In the genomic region with DNA sequence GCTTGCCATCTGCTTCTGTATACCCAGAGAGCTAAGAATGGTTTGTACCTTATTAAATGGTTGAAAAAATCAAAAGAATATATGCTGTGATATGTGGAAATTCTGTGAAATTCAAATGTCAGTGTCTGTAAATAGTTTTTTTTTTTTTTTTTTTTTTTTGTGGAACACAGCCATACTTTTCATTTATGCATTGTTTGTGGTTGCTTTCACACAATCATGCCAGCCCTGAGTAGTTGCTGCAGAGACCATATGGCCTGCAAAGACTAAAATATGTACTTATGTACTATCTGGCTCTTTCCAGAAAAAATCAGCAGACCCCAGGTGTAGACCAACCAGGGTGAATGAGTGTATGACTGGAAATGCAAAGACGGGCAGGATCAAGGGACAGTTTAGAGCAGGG, we compare ENCODE assay signal across 17 cellular contexts.
DNase-seq lines count a peak whose midpoint lies in the region; ATAC-seq and TF ChIP-seq lines count a peak whose summit lies in the region.
"Had no signal": no experiment of that assay in that cellular context is flagged by ENCODE, and none has a peak within 500 bp of the region (broad histone marks: within the 10 kb centered on the region; RNA-seq: fewer than 3 reads in every experiment).

No MANE protein-coding gene starts in this region.

- peaks cover 18% of the 10 kb centered on the region for H3F3A ChIP-seq in SK-N-SH (replicated peaks; ENCODE audit: insufficient read depth)

- POLR2A ChIA-PET in SK-N-SH (lab: Yijun Ruan, JAX), result no interaction called here
- POLR2A ChIA-PET in Caco-2 (lab: Charles Lee), result no interaction called here

- CTCF ChIA-PET in SK-N-SH (lab: Yijun Ruan, JAX), result interaction anchor here (1.0 to 1.1 kb wide), 2 partner anchors 31 to 32 kb away, joined by 3 read pairs; no protein-coding TSS in a partner anchor
- CTCF ChIA-PET in Caco-2 (lab: Charles Lee), result interaction anchor here (0.6 kb wide), 1 partner anchor 187 kb away, joined by 11 read pairs; no protein-coding TSS in a partner anchor

- no peaks in the 10 kb centered on the region for H3K36me3 Mint-ChIP-seq in Caco-2 (ENCODE audit: insufficient read depth, unreplicated experiment)

- H3K4me1 Mint-ChIP-seq in Caco-2 (ENCODE audit: low read depth, unreplicated experiment), result peaks cover 6% of the 10 kb centered on the region

- H2AFZ ChIP-seq in SK-N-SH (ENCODE audit: low read depth), result no peak overlapping the region

- no peaks in the 10 kb centered on the region for H3K9me2 ChIP-seq in SK-N-SH

- H3K36me3 ChIP-seq in SK-N-SH (replicated peaks in 1 of 2; ENCODE audit: control insufficient read depth in 1 of 2, insufficient read depth in 2 of 2, low read length in 1 of 2) (no peaks in the 10 kb centered on the region), adipocyte (ENCODE audit: control insufficient read depth, insufficient read depth, low read length, severe bottlenecking) (no peaks in the 10 kb centered on the region), Caco-2 (ENCODE audit: control insufficient read depth, insufficient read depth, low read length) (no peaks in the 10 kb centered on the region)
- H3K36me3 ChIP-seq: BLaER1 had no signal

- H3K79me2 ChIP-seq in SK-N-SH (ENCODE audit: insufficient read depth), result peaks cover 62% of the 10 kb centered on the region

- H3K4me3 Mint-ChIP-seq in Caco-2 (ENCODE audit: unreplicated experiment), result no peak overlapping the region

- intact Hi-C loops in Caco-2 (cut with micrococcal nuclease; ENCODE audit: unreplicated experiment), result no loop called here

- ATAC-seq in SK-N-SH treated with all-trans-retinoic acid at 6 μM for 48 hours, result peak; percentile 14; the same call in 2 of the 3 replicates
- ATAC-seq: HepG2 had no signal

- TF ChIP-seq EP300 in SK-N-SH (IDR thresholded peaks at IDR 0.05; ENCODE audit: borderline replicate concordance in 1 of 2, low read depth in 1 of 2, low read length in 1 of 2), result no peak

- no peak for TF ChIP-seq RAD21 in SK-N-SH (IDR thresholded peaks at IDR 0.05; ENCODE audit: low read length)

- no TSS peak for BruUV-seq in Caco-2 (replicated peaks; lab: Mats Ljungman, UMichigan)

- no peak for DNase-seq in SK-N-SH
- peak; percentile 57 for DNase-seq in adipocyte (ENCODE audit: low read depth)
- DNase-seq in fibroblast of peridontal ligament (ENCODE audit: extremely low read depth), result peak; percentile 71
- no peak for DNase-seq in stimulated activated CD4-positive, alpha-beta T cell treated with anti-CD3 and anti-CD28 coated beads, Interleukin-4, amount 100 ng/mL, for 4 hours
- no peak for DNase-seq in Caco-2
- no peak for DNase-seq in putamen (ENCODE audit: low spot score)
- DNase-seq: EL, H7, MM.1S, NCI-H2029, NCI-H510A treated with DMSO at 0.1 percent for 48 hours, SHP77 had no signal

- H3K9me3 Mint-ChIP-seq in Caco-2 (ENCODE audit: unreplicated experiment), result no peaks in the 10 kb centered on the region

- TF ChIP-seq CTCF in SK-N-SH (IDR thresholded peaks at IDR 0.05) (no peak), Caco-2 (IDR thresholded peaks at IDR 0.05; ENCODE audit: insufficient read depth in 1 of 2, low read depth in 1 of 2, low read length in 1 of 2, severe bottlenecking in 1 of 2, unreplicated experiment in 1 of 2) (no peak)

- no peak overlapping the region for H3K4me2 ChIP-seq in SK-N-SH
- H3K4me2 ChIP-seq: BLaER1 had no signal

- peaks cover 0 to 9% of the 10 kb centered on the region in 2 experiments; a peak in 2 of 4 replicates for H3K4me1 ChIP-seq in SK-N-SH (ENCODE audit: control insufficient read depth in 1 of 2, insufficient read depth in 2 of 2, low read depth in 1 of 2, low read length in 1 of 2)
- peaks cover 33% of the 10 kb centered on the region for H3K4me1 ChIP-seq in adipocyte (ENCODE audit: control insufficient read depth, insufficient read depth, low read length)
- H3K4me1 ChIP-seq in Caco-2, result no peaks in the 10 kb centered on the region

- no peak overlapping the region for H3K9ac ChIP-seq in SK-N-SH
- H3K9ac ChIP-seq in adipocyte (ENCODE audit: low read length), result no peak overlapping the region
- H3K9ac ChIP-seq: BLaER1 had no signal

- H3K27ac ChIP-seq in SK-N-SH (ENCODE audit: low read depth in 2 of 2, low read length in 1 of 2) (no peak overlapping the region), temporal lobe (ENCODE audit: low read depth, low read length) (peak overlapping the region; percentile 19)
- H3K27ac ChIP-seq: 22Rv1, BLaER1 had no signal

- H3K27ac Mint-ChIP-seq in Caco-2 (ENCODE audit: unreplicated experiment), result no peak overlapping the region

- H3K4me3 ChIP-seq in SK-N-SH (ENCODE audit: low read depth in 2 of 2, low read length in 1 of 2), result no peak overlapping the region
- no peak overlapping the region for H3K4me3 ChIP-seq in adipocyte (ENCODE audit: low read length)
- no peak overlapping the region for H3K4me3 ChIP-seq in Caco-2 (ENCODE audit: low read depth, low read length)
- H3K4me3 ChIP-seq: BLaER1 had no signal

- H3K27me3 ChIP-seq in SK-N-SH (ENCODE audit: insufficient read depth) (no peaks in the 10 kb centered on the region), adipocyte (replicated peaks; ENCODE audit: control insufficient read depth, insufficient read depth, low read length) (no peaks in the 10 kb centered on the region), Caco-2 (replicated peaks; ENCODE audit: control insufficient read depth, insufficient read depth, low read length) (no peaks in the 10 kb centered on the region)
- H3K27me3 ChIP-seq: BLaER1 had no signal

- H3K9me3 ChIP-seq in SK-N-SH, result no peaks in the 10 kb centered on the region
- no peaks in the 10 kb centered on the region for H3K9me3 ChIP-seq in adipocyte (ENCODE audit: control insufficient read depth, low read length)
- H3K9me3 ChIP-seq in Caco-2, result no peaks in the 10 kb centered on the region

- H4K20me1 ChIP-seq in SK-N-SH (ENCODE audit: insufficient read depth), result no peaks in the 10 kb centered on the region
- H4K20me1 ChIP-seq: BLaER1 had no signal

- H3K27me3 Mint-ChIP-seq in Caco-2 (ENCODE audit: insufficient read depth, unreplicated experiment), result no peaks in the 10 kb centered on the region

- 95% methylated on average over 1 of the region's 1 CpG for WGBS in SK-N-SH (ENCODE audit: low lambda C conversion rate)

TF ChIP-seq in SK-N-SH treated with all-trans-retinoic acid at 6 μM for 48 hours, 23 proteins besides CTCF, POLR2A, EP300 and RAD21 (continues in another document):
- TF ChIP-seq PPARA (CRISPR knock-in tag; IDR thresholded peaks at IDR 0.05; ENCODE audit: borderline replicate concordance), result no peak
- TF ChIP-seq ZC3H10 (CRISPR knock-in tag; IDR thresholded peaks at IDR 0.05), result no peak
- no peak for TF ChIP-seq ESRRG (CRISPR knock-in tag; IDR thresholded peaks at IDR 0.05)
- TF ChIP-seq ISL1 (CRISPR knock-in tag; IDR thresholded peaks at IDR 0.05), result no peak
- no peak for TF ChIP-seq OSR1 (CRISPR knock-in tag; IDR thresholded peaks at IDR 0.05)
- TF ChIP-seq GLIS3 (CRISPR knock-in tag; IDR thresholded peaks at IDR 0.05), result no peak
- TF ChIP-seq, protein P1, sequence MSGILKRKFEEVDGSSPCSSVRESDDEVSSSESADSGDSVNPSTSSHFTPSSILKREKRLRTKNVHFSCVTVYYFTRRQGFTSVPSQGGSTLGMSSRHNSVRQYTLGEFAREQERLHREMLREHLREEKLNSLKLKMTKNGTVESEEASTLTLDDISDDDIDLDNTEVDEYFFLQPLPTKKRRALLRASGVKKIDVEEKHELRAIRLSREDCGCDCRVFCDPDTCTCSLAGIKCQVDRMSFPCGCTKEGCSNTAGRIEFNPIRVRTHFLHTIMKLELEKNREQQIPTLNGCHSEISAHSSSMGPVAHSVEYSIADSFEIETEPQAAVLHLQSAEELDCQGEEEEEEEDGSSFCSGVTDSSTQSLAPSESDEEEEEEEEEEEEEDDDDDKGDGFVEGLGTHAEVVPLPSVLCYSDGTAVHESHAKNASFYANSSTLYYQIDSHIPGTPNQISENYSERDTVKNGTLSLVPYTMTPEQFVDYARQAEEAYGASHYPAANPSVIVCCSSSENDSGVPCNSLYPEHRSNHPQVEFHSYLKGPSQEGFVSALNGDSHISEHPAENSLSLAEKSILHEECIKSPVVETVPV (CRISPR knock-in tag; IDR thresholded peaks at IDR 0.05), result no peak
- TF ChIP-seq ZFP30 (CRISPR knock-in tag; IDR thresholded peaks at IDR 0.05), result no peak
- no peak for TF ChIP-seq BACH2 (CRISPR knock-in tag; IDR thresholded peaks at IDR 0.05; ENCODE audit: borderline replicate concordance)
- TF ChIP-seq ARNTL (CRISPR knock-in tag; IDR thresholded peaks at IDR 0.05; ENCODE audit: borderline replicate concordance, low read depth), result no peak
- no peak for TF ChIP-seq ZFP3 (CRISPR knock-in tag; IDR thresholded peaks at IDR 0.05)
- no peak for TF ChIP-seq ZNF8 (CRISPR knock-in tag; IDR thresholded peaks at IDR 0.05)

TF ChIP-seq in SK-N-SH, 30 proteins besides CTCF, POLR2A, EP300 and RAD21:
- TF ChIP-seq EZH2phosphoT487 (IDR thresholded peaks at IDR 0.05; ENCODE audit: borderline replicate concordance, low read depth), result no peak
- no peak for TF ChIP-seq USF2 (IDR thresholded peaks at IDR 0.05; ENCODE audit: borderline replicate concordance, low read depth, low read length)
- TF ChIP-seq CHD2 (IDR thresholded peaks at IDR 0.05; ENCODE audit: low read length, partially characterized antibody), result no peak
- no peak for TF ChIP-seq IRF3 (IDR thresholded peaks at IDR 0.05; ENCODE audit: low read depth, low read length)
- TF ChIP-seq, protein P2, sequence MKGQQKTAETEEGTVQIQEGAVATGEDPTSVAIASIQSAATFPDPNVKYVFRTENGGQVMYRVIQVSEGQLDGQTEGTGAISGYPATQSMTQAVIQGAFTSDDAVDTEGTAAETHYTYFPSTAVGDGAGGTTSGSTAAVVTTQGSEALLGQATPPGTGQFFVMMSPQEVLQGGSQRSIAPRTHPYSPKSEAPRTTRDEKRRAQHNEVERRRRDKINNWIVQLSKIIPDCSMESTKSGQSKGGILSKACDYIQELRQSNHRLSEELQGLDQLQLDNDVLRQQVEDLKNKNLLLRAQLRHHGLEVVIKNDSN (IDR thresholded peaks at IDR 0.05; ENCODE audit: borderline replicate concordance, low read depth), result no peak

Comparison
In these comparisons a context has a peak if more than half of its experiments do, and no peak if none do; other contexts are left out.
1. DNase-seq: peak in adipocyte (single experiment) and fibroblast of peridontal ligament (single experiment); none in SK-N-SH (single experiment), stimulated activated CD4-positive, alpha-beta T cell treated with anti-CD3 and anti-CD28 coated beads, Interleukin-4, amount 100 ng/mL, for 4 hours (0 of 2), Caco-2 (0 of 2) and putamen (single experiment).